Comparison of ENCODE assay signal across 1 cellular context in the genomic region with DNA sequence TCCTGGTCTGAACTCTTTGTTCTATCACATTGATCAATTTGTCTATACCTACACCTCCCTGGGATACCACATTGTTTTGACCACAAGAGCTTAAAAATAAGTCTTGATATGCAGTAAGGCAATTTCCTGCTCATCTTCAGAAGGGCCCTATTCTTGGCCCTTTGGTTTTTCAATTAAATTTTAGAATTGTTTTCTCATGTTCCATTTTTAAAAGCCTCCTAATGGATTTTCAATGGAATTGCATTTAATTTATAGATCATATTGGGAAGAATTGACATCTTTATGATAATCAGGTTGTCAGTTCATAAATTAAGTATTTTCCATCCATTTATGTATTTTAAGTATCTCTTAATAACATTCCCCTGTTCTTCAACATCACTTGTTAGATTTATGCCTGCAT.
TF ChIP-seq lines count a peak whose summit lies in the region.

No MANE protein-coding gene starts in this region.

TF ChIP-seq in SK-N-SH, 30 proteins besides CTCF, POLR2A, EP300 and RAD21 (continued from another document):
- TF ChIP-seq, protein P1, sequence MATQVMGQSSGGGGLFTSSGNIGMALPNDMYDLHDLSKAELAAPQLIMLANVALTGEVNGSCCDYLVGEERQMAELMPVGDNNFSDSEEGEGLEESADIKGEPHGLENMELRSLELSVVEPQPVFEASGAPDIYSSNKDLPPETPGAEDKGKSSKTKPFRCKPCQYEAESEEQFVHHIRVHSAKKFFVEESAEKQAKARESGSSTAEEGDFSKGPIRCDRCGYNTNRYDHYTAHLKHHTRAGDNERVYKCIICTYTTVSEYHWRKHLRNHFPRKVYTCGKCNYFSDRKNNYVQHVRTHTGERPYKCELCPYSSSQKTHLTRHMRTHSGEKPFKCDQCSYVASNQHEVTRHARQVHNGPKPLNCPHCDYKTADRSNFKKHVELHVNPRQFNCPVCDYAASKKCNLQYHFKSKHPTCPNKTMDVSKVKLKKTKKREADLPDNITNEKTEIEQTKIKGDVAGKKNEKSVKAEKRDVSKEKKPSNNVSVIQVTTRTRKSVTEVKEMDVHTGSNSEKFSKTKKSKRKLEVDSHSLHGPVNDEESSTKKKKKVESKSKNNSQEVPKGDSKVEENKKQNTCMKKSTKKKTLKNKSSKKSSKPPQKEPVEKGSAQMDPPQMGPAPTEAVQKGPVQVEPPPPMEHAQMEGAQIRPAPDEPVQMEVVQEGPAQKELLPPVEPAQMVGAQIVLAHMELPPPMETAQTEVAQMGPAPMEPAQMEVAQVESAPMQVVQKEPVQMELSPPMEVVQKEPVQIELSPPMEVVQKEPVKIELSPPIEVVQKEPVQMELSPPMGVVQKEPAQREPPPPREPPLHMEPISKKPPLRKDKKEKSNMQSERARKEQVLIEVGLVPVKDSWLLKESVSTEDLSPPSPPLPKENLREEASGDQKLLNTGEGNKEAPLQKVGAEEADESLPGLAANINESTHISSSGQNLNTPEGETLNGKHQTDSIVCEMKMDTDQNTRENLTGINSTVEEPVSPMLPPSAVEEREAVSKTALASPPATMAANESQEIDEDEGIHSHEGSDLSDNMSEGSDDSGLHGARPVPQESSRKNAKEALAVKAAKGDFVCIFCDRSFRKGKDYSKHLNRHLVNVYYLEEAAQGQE (IDR thresholded peaks at IDR 0.05; ENCODE audit: low read depth, low read length): no peak
- TF ChIP-seq GABPA (IDR thresholded peaks at IDR 0.05; ENCODE audit: low read depth) (no peak), TEAD4 (IDR thresholded peaks at IDR 0.05; ENCODE audit: borderline replicate concordance, insufficient read depth) (no peak), SMC3 (IDR thresholded peaks at IDR 0.05; ENCODE audit: low read depth, low read length) (no peak), FOXJ3 (CRISPR knock-in tag; IDR thresholded peaks at IDR 0.05) (no peak), JUND (IDR thresholded peaks at IDR 0.05) (no peak), YY1 (IDR thresholded peaks at IDR 0.05; ENCODE audit: low read depth) (no peak)
- TF ChIP-seq, protein P2, sequence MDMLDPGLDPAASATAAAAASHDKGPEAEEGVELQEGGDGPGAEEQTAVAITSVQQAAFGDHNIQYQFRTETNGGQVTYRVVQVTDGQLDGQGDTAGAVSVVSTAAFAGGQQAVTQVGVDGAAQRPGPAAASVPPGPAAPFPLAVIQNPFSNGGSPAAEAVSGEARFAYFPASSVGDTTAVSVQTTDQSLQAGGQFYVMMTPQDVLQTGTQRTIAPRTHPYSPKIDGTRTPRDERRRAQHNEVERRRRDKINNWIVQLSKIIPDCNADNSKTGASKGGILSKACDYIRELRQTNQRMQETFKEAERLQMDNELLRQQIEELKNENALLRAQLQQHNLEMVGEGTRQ (IDR thresholded peaks at IDR 0.05; ENCODE audit: borderline replicate concordance, low read depth, low read length): no peak
- TF ChIP-seq, protein P3, sequence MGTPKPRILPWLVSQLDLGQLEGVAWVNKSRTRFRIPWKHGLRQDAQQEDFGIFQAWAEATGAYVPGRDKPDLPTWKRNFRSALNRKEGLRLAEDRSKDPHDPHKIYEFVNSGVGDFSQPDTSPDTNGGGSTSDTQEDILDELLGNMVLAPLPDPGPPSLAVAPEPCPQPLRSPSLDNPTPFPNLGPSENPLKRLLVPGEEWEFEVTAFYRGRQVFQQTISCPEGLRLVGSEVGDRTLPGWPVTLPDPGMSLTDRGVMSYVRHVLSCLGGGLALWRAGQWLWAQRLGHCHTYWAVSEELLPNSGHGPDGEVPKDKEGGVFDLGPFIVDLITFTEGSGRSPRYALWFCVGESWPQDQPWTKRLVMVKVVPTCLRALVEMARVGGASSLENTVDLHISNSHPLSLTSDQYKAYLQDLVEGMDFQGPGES (IDR thresholded peaks at IDR 0.05; ENCODE audit: low read depth, low read length): no peak
